Comparison of ENCODE assay signal across 9 cellular contexts in genomic region chr12:132163041-132163910, GRCh38. TPM values are rescaled to one million over a fixed set of nuclear protein-coding genes. Genes with fewer than 3 reads are reported as not detected.
A peak's percentile ranks its signal among the peaks of the same experiment; 100 is the strongest.
DNase-seq lines count a peak whose midpoint lies in the region; ATAC-seq, FAIRE-seq and TF ChIP-seq lines count a peak whose summit lies in the region.
"Had no signal": no experiment of that assay in that cellular context is flagged by ENCODE, and none has a peak within 500 bp of the region (broad histone marks: within the 10 kb centered on the region; RNA-seq: fewer than 3 reads in every experiment).

No MANE protein-coding gene starts in this region.

- peaks cover 13% of the 10 kb centered on the region for H3K9me3 Mint-ChIP-seq in activated CD4-positive, alpha-beta T cell treated with anti-CD3 and anti-CD28 coated beads, Interleukin-2, amount 10 ng/mL, durations not matched to agents 24 days and 14 days
- peaks cover 8% of the 10 kb centered on the region for H3K9me3 Mint-ChIP-seq in activated CD4-positive, alpha-beta T cell treated with anti-CD3 and anti-CD28 coated beads, Interleukin-2, amount 10 ng/mL, durations not matched to agents 7 days and 5 days
- peaks cover 19% of the 10 kb centered on the region for H3K9me3 Mint-ChIP-seq in stimulated activated memory B cell treated with anti-CD40 and anti-IgM and Interleukin-4, amounts not matched to agents 10 μg/mL and 1 μg/mL and 100 μg/mL, for 72 hours
- no peaks in the 10 kb centered on the region for H3K9me3 Mint-ChIP-seq in immature natural killer cell

- peak overlapping the region; percentile 58 for H3K4me3 Mint-ChIP-seq in activated CD4-positive, alpha-beta T cell treated with anti-CD3 and anti-CD28 coated beads, Interleukin-2, amount 10 ng/mL, durations not matched to agents 24 days and 14 days
- no peak overlapping the region for H3K4me3 Mint-ChIP-seq in activated CD4-positive, alpha-beta T cell treated with anti-CD3 and anti-CD28 coated beads, Interleukin-2, amount 10 ng/mL, durations not matched to agents 7 days and 5 days
- no peak overlapping the region for H3K4me3 Mint-ChIP-seq in stimulated activated memory B cell treated with anti-CD40 and anti-IgM and Interleukin-4, amounts not matched to agents 10 μg/mL and 1 μg/mL and 100 μg/mL, for 72 hours
- H3K4me3 Mint-ChIP-seq in immature natural killer cell: no peak overlapping the region

- H3K27me3 Mint-ChIP-seq in activated CD4-positive, alpha-beta T cell treated with anti-CD3 and anti-CD28 coated beads, Interleukin-2, amount 10 ng/mL, durations not matched to agents 24 days and 14 days: peaks cover 3% of the 10 kb centered on the region
- H3K27me3 Mint-ChIP-seq in activated CD4-positive, alpha-beta T cell treated with anti-CD3 and anti-CD28 coated beads, Interleukin-2, amount 10 ng/mL, durations not matched to agents 7 days and 5 days: no peaks in the 10 kb centered on the region
- peaks cover 19% of the 10 kb centered on the region for H3K27me3 Mint-ChIP-seq in stimulated activated memory B cell treated with anti-CD40 and anti-IgM and Interleukin-4, amounts not matched to agents 10 μg/mL and 1 μg/mL and 100 μg/mL, for 72 hours
- H3K27me3 Mint-ChIP-seq in immature natural killer cell (ENCODE audit: low read depth in 3 of 3): peaks cover 0 to 4% (median 2%) of the 10 kb centered on the region in 3 donors

- H3K27ac ChIP-seq in foreskin keratinocyte: no peak overlapping the region
- H3K27ac ChIP-seq: sigmoid colon had no signal

- intact Hi-C loops in activated CD4-positive, alpha-beta T cell treated with anti-CD3 and anti-CD28 coated beads, Interleukin-2, amount 10 ng/mL, durations not matched to agents 24 days and 14 days (cut with micrococcal nuclease): no loop called here

- no peak overlapping the region for H3K27ac Mint-ChIP-seq in activated CD4-positive, alpha-beta T cell treated with anti-CD3 and anti-CD28 coated beads, Interleukin-2, amount 10 ng/mL, durations not matched to agents 24 days and 14 days
- no peak overlapping the region for H3K27ac Mint-ChIP-seq in activated CD4-positive, alpha-beta T cell treated with anti-CD3 and anti-CD28 coated beads, Interleukin-2, amount 10 ng/mL, durations not matched to agents 7 days and 5 days
- no peak overlapping the region for H3K27ac Mint-ChIP-seq in stimulated activated memory B cell treated with anti-CD40 and anti-IgM and Interleukin-4, amounts not matched to agents 10 μg/mL and 1 μg/mL and 100 μg/mL, for 72 hours
- H3K27ac Mint-ChIP-seq in immature natural killer cell: peak overlapping the region in 1 of 6 donors; percentile 35

- H3K4me1 Mint-ChIP-seq in activated CD4-positive, alpha-beta T cell treated with anti-CD3 and anti-CD28 coated beads, Interleukin-2, amount 10 ng/mL, durations not matched to agents 24 days and 14 days: peaks cover 9% of the 10 kb centered on the region
- H3K4me1 Mint-ChIP-seq in activated CD4-positive, alpha-beta T cell treated with anti-CD3 and anti-CD28 coated beads, Interleukin-2, amount 10 ng/mL, durations not matched to agents 7 days and 5 days: peaks cover 22% of the 10 kb centered on the region
- H3K4me1 Mint-ChIP-seq in stimulated activated memory B cell treated with anti-CD40 and anti-IgM and Interleukin-4, amounts not matched to agents 10 μg/mL and 1 μg/mL and 100 μg/mL, for 72 hours: no peaks in the 10 kb centered on the region
- peaks cover 1 to 6% of the 10 kb centered on the region in 2 donors for H3K4me1 Mint-ChIP-seq in immature natural killer cell

- FAIRE-seq in GM19239 (lab: Jason Lieb, UNC): no peak

- H3K4me1 ChIP-seq in foreskin keratinocyte: no peaks in the 10 kb centered on the region

- POLR2A ChIA-PET in activated CD4-positive, alpha-beta T cell treated with anti-CD3 and anti-CD28 coated beads, Interleukin-2, amount 10 ng/mL, durations not matched to agents 7 days and 5 days (lab: Charles Lee): no interaction called here

- peaks cover 17% of the 10 kb centered on the region for H3K27me3 ChIP-seq in foreskin keratinocyte

- peak; percentile 3 for ATAC-seq in foreskin keratinocyte
- ATAC-seq in stimulated activated memory B cell treated with anti-CD40 and anti-IgM and Interleukin-4, amounts not matched to agents 10 μg/mL and 1 μg/mL and 100 μg/mL, for 72 hours: peak; percentile 25
- no peak for ATAC-seq in HG03520 (IDR thresholded peaks at IDR 0.05; ENCODE audit: unreplicated experiment)

- CTCF ChIA-PET in activated CD4-positive, alpha-beta T cell treated with anti-CD3 and anti-CD28 coated beads, Interleukin-2, amount 10 ng/mL, durations not matched to agents 7 days and 5 days (lab: Charles Lee): interaction anchor here (0.6 to 3.0 kb wide), 5 partner anchors 10 to 254 kb away, joined by 3 to 14 read pairs (median 3); no protein-coding TSS in a partner anchor

- H3K36me3 Mint-ChIP-seq in activated CD4-positive, alpha-beta T cell treated with anti-CD3 and anti-CD28 coated beads, Interleukin-2, amount 10 ng/mL, durations not matched to agents 24 days and 14 days (ENCODE audit: low read depth): peaks cover 3% of the 10 kb centered on the region
- no peaks in the 10 kb centered on the region for H3K36me3 Mint-ChIP-seq in activated CD4-positive, alpha-beta T cell treated with anti-CD3 and anti-CD28 coated beads, Interleukin-2, amount 10 ng/mL, durations not matched to agents 7 days and 5 days (ENCODE audit: low read depth)
- peaks cover 6% of the 10 kb centered on the region for H3K36me3 Mint-ChIP-seq in stimulated activated memory B cell treated with anti-CD40 and anti-IgM and Interleukin-4, amounts not matched to agents 10 μg/mL and 1 μg/mL and 100 μg/mL, for 72 hours
- no peaks in the 10 kb centered on the region for H3K36me3 Mint-ChIP-seq in immature natural killer cell

- no peak for DNase-seq in activated CD4-positive, alpha-beta T cell treated with anti-CD3 and anti-CD28 coated beads, Interleukin-2, amount 10 ng/mL, durations not matched to agents 24 days and 14 days
- DNase-seq in activated CD4-positive, alpha-beta T cell treated with anti-CD3 and anti-CD28 coated beads, Interleukin-2, amount 10 ng/mL, durations not matched to agents 7 days and 5 days: no peak
- DNase-seq in SW480 (ENCODE audit: low spot score): peak; percentile 49
- no peak for DNase-seq in foreskin keratinocyte
- DNase-seq in immature natural killer cell: no peak
- no peak for DNase-seq in GM19239 (ENCODE audit: insufficient read length, low spot score)
- DNase-seq: sigmoid colon had no signal

- no peak for TF ChIP-seq CTCF in foreskin keratinocyte (conservative IDR thresholded peaks at IDR 0.05)

RNA-seq across cellular contexts. Expression of gene NOC4L, which starts 19.0 kb away (rescaled TPM):
- total RNA-seq in activated CD4-positive, alpha-beta T cell treated with anti-CD3 and anti-CD28 coated beads, Interleukin-2, amount 10 ng/mL, durations not matched to agents 24 days and 14 days: 49.6 and 53.3 TPM in 2 replicates
- total RNA-seq in activated CD4-positive, alpha-beta T cell treated with anti-CD3 and anti-CD28 coated beads, Interleukin-2, amount 10 ng/mL, durations not matched to agents 7 days and 5 days: 10 to 100 TPM; 28.9 to 32.4 TPM
- total RNA-seq in foreskin keratinocyte: 24.6 and 32.2 TPM in 2 replicates
- polyA plus RNA-seq in foreskin keratinocyte (38.2 and 42.4 TPM in 2 replicates), immature natural killer cell (10 to 100 TPM; 16.4 to 28.5 (median 17.2) TPM)

RNA-seq across cellular contexts. Expression of gene DDX51, which starts 19.2 kb away (rescaled TPM):
- 51.7 and 55.5 TPM in 2 replicates for total RNA-seq in activated CD4-positive, alpha-beta T cell treated with anti-CD3 and anti-CD28 coated beads, Interleukin-2, amount 10 ng/mL, durations not matched to agents 24 days and 14 days
- total RNA-seq in activated CD4-positive, alpha-beta T cell treated with anti-CD3 and anti-CD28 coated beads, Interleukin-2, amount 10 ng/mL, durations not matched to agents 7 days and 5 days: 10 to 100 TPM; 25.2 to 27.5 TPM
- total RNA-seq in foreskin keratinocyte: 12.0 and 17.8 TPM in 2 replicates
- polyA plus RNA-seq in foreskin keratinocyte (17.1 and 19.6 TPM in 2 replicates), immature natural killer cell (1 to 10 TPM; 2.9 to 6.3 (median 5.0) TPM)
